ENCODE assay signal across 8 cellular contexts in the genomic region with DNA sequence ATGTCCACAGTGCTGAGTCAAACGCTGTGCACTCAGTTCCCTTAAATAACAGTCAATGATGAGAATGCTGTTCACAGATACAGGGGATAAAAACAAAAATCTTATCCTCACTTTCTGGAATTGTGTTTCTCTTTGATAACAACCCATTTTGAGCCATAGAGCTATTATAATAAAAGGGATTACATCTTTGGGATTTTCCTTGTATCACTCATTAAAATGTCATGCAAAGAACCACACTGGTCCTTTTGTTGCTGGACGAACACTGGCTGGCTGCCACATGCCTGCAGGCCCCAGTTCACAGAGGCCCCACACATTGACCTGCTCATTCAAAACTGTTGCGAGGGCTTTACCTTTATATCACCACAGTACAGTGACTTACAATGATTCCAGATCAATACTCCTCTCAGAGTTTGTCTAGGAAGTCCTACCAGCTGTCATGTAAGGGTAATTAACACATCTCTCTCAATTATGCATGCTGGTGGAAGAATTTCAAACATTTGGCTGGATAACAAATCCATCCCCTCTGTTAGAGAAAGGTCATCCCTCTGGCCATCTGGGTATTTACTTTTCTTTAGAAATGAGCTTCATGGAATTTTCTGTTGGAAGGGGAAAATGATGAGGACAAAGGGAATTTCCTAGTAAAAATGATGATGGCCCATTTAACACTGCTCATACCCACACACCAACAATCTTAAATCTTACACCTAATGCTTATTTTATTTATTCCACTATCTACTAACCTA.
DNase-seq lines count a peak whose midpoint lies in the region; ATAC-seq and TF ChIP-seq lines count a peak whose summit lies in the region.

No MANE protein-coding gene starts in this region.

- no peaks in the 10 kb centered on the region for H3K9me3 Mint-ChIP-seq in GM23338
- H3K9me3 Mint-ChIP-seq in glutamatergic neuron (ENCODE audit: unreplicated experiment), result peaks cover 2% of the 10 kb centered on the region

- H3K79me2 ChIP-seq in GM23338 (replicated peaks; ENCODE audit: insufficient read depth), result no peaks in the 10 kb centered on the region

- peak overlapping the region; percentile 29 for H3K9ac ChIP-seq in adipocyte (ENCODE audit: low read length)

- 26 to 28% (median 28%) methylated on average over 3 of the region's 3 CpGs for WGBS in psoas muscle, 3 donors
- 48 to 64% (median 49%) methylated on average over 3 of the region's 3 CpGs for WGBS in stomach, 5 donors

- H3K4me1 ChIP-seq in GM23338 (ENCODE audit: insufficient read depth), result 0 out of 2 replicates have a peak, but pooled peaks cover 3% of the 10 kb centered on the region
- H3K4me1 ChIP-seq in adipocyte (ENCODE audit: control insufficient read depth, insufficient read depth, low read length), result peaks cover 31% of the 10 kb centered on the region
- peaks cover 58% of the 10 kb centered on the region for H3K4me1 ChIP-seq in psoas muscle
- peaks cover 9 to 55% (median 32%) of the 10 kb centered on the region in 4 donors for H3K4me1 ChIP-seq in stomach

- peak; percentile 38 for DNase-seq in GM23338 (ENCODE audit: low spot score)
- peak; percentile 67 for DNase-seq in adipocyte (ENCODE audit: low read depth)
- no peak for DNase-seq in glutamatergic neuron
- DNase-seq in psoas muscle, result no peak
- no peak for DNase-seq in stomach

- no peak for TF ChIP-seq CTCF in GM23338 (conservative IDR thresholded peaks at IDR 0.05; ENCODE audit: low read depth in 2 of 2)
- TF ChIP-seq CTCF in glutamatergic neuron (IDR thresholded peaks at IDR 0.05; ENCODE audit: partially characterized antibody, unreplicated experiment), result no peak
- no peak for TF ChIP-seq CTCF in psoas muscle (IDR thresholded peaks at IDR 0.05)
- TF ChIP-seq CTCF in stomach (IDR thresholded peaks at IDR 0.05), result no peak

- H3K27me3 Mint-ChIP-seq in GM23338 (ENCODE audit: insufficient read depth, low read depth, poor library complexity), result no peaks in the 10 kb centered on the region
- H3K27me3 Mint-ChIP-seq in glutamatergic neuron (ENCODE audit: unreplicated experiment), result peaks cover 3% of the 10 kb centered on the region

- H2AFZ ChIP-seq in GM23338, result no peak overlapping the region

- no peaks in the 10 kb centered on the region for H4K20me1 ChIP-seq in GM23338 (replicated peaks; ENCODE audit: insufficient read depth)

- no peak overlapping the region for H3K27ac Mint-ChIP-seq in GM23338
- peak overlapping the region; percentile 77 for H3K27ac Mint-ChIP-seq in glutamatergic neuron (ENCODE audit: unreplicated experiment)

- H3K36me3 Mint-ChIP-seq in GM23338 (ENCODE audit: low read depth) (no peaks in the 10 kb centered on the region), glutamatergic neuron (ENCODE audit: unreplicated experiment) (no peaks in the 10 kb centered on the region)

- no peaks in the 10 kb centered on the region for H3K9me3 ChIP-seq in adipocyte (ENCODE audit: control insufficient read depth, low read length)
- no peaks in the 10 kb centered on the region for H3K9me3 ChIP-seq in psoas muscle
- H3K9me3 ChIP-seq in stomach, result no peaks in the 10 kb centered on the region

- H3F3A ChIP-seq in GM23338 (replicated peaks; ENCODE audit: low read depth), result no peaks in the 10 kb centered on the region

- no peak overlapping the region for H3K4me3 ChIP-seq in GM23338
- peak overlapping the region; percentile 4 for H3K4me3 ChIP-seq in adipocyte (ENCODE audit: low read length)
- H3K4me3 ChIP-seq in psoas muscle, result peak overlapping the region; percentile 15
- H3K4me3 ChIP-seq in stomach, result no peak overlapping the region

- ATAC-seq in GM23338, result no peak; the same call in 2 of the 3 replicates
- ATAC-seq in psoas muscle, result peak; percentile 59 to 83 (median 75)
- ATAC-seq in HG03139 (IDR thresholded peaks at IDR 0.05; ENCODE audit: unreplicated experiment), result no peak
- ATAC-seq in GM21723 (IDR thresholded peaks at IDR 0.05; ENCODE audit: unreplicated experiment), result no peak
- no peak for ATAC-seq in GM21360 (IDR thresholded peaks at IDR 0.05; ENCODE audit: unreplicated experiment)

- peaks cover 13% of the 10 kb centered on the region for H3K4me1 Mint-ChIP-seq in GM23338
- peaks cover 42% of the 10 kb centered on the region for H3K4me1 Mint-ChIP-seq in glutamatergic neuron (ENCODE audit: low read depth, unreplicated experiment)

- H3K27me3 ChIP-seq in GM23338 (ENCODE audit: insufficient read depth), result no peaks in the 10 kb centered on the region
- no peaks in the 10 kb centered on the region for H3K27me3 ChIP-seq in adipocyte (replicated peaks; ENCODE audit: control insufficient read depth, insufficient read depth, low read length)
- H3K27me3 ChIP-seq in psoas muscle (ENCODE audit: insufficient read depth in 3 of 3, low read length in 2 of 3), result no peaks in the 10 kb centered on the region
- no peaks in the 10 kb centered on the region for H3K27me3 ChIP-seq in stomach

- intact Hi-C loops in psoas muscle (cut with DNase I), result no loop called here
- intact Hi-C loops in stomach (cut with DNase I; ENCODE audit: low total_unique reads), result no loop called here

- peak overlapping the region; percentile 17; the same call in 1 of the 2 replicates for H3K4me2 ChIP-seq in GM23338

- no peak for TF ChIP-seq POLR2A in stomach (IDR thresholded peaks at IDR 0.05)

- H3K9me2 ChIP-seq in GM23338 (ENCODE audit: insufficient read depth), result peaks cover 13% of the 10 kb centered on the region

- H3K4me3 Mint-ChIP-seq in GM23338, result no peak overlapping the region
- peak overlapping the region; percentile 67 for H3K4me3 Mint-ChIP-seq in glutamatergic neuron (ENCODE audit: unreplicated experiment)

- TF ChIP-seq EP300 in stomach (IDR thresholded peaks at IDR 0.05), result no peak

- H3K36me3 ChIP-seq in GM23338 (ENCODE audit: insufficient read depth), result no peaks in the 10 kb centered on the region
- peaks cover 2% of the 10 kb centered on the region for H3K36me3 ChIP-seq in adipocyte (ENCODE audit: control insufficient read depth, insufficient read depth, low read length, severe bottlenecking)
- H3K36me3 ChIP-seq in psoas muscle (ENCODE audit: insufficient read depth in 1 of 2, low read depth in 1 of 2), result no peaks in the 10 kb centered on the region
- no peaks in the 10 kb centered on the region for H3K36me3 ChIP-seq in stomach

- H3K27ac ChIP-seq in GM23338 (ENCODE audit: low read depth), result peak overlapping the region; percentile 52; the same call in 1 of the 2 replicates
- H3K27ac ChIP-seq in psoas muscle, result peak overlapping the region; percentile 41
- peak overlapping the region in 2 of 5 donors; percentile 7 to 23 for H3K27ac ChIP-seq in stomach

TF ChIP-seq in GM23338, 12 proteins besides CTCF, POLR2A, EP300 and RAD21 (continues in another document):
- no peak for TF ChIP-seq CREB1 (CRISPR knock-in tag; IDR thresholded peaks at IDR 0.05; ENCODE audit: low read depth)
- no peak for TF ChIP-seq JUNB (IDR thresholded peaks at IDR 0.05; ENCODE audit: unreplicated experiment)
- no peak for TF ChIP-seq STAT1 (IDR thresholded peaks at IDR 0.05; ENCODE audit: unreplicated experiment)
- TF ChIP-seq EZH2 (IDR thresholded peaks at IDR 0.05; ENCODE audit: low read depth, unreplicated experiment), result no peak
- TF ChIP-seq, protein P1, sequence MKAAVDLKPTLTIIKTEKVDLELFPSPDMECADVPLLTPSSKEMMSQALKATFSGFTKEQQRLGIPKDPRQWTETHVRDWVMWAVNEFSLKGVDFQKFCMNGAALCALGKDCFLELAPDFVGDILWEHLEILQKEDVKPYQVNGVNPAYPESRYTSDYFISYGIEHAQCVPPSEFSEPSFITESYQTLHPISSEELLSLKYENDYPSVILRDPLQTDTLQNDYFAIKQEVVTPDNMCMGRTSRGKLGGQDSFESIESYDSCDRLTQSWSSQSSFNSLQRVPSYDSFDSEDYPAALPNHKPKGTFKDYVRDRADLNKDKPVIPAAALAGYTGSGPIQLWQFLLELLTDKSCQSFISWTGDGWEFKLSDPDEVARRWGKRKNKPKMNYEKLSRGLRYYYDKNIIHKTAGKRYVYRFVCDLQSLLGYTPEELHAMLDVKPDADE (IDR thresholded peaks at IDR 0.05), result no peak
- no peak for TF ChIP-seq ZNF331 (CRISPR knock-in tag; IDR thresholded peaks at IDR 0.05; ENCODE audit: low read depth)

Comparison
In these comparisons a context has a peak if more than half of its experiments do, and no peak if none do; other contexts are left out.
1. ATAC-seq: peak in psoas muscle (4 of 4); none in GM23338 (single experiment), HG03139 (single experiment), GM21723 (single experiment) and GM21360 (single experiment).
2. DNase-seq: peak in GM23338 (single experiment) and adipocyte (single experiment); none in glutamatergic neuron (single experiment), psoas muscle (0 of 2) and stomach (single experiment).
3. H3K4me3 ChIP-seq: peak in adipocyte (single experiment) and psoas muscle (single experiment); none in GM23338 (single experiment) and stomach (0 of 4).